1 cellular context compared by ENCODE assay signal in genomic region chr22:29633514-29634312, GRCh38.
TF ChIP-seq lines count a peak whose summit lies in the region.

No MANE protein-coding gene starts in this region.

TF ChIP-seq in endothelial cell of umbilical vein, 7 proteins besides CTCF, POLR2A, EP300 and RAD21:
- TF ChIP-seq FOS (IDR thresholded peaks at IDR 0.05; ENCODE audit: borderline replicate concordance, insufficient read depth, low read length) (peak; percentile 93), POLR2AphosphoS5 (IDR thresholded peaks at IDR 0.05; ENCODE audit: insufficient read depth, low read depth, low read length) (peak; percentile 78), EZH2 (IDR thresholded peaks at IDR 0.05; ENCODE audit: borderline replicate concordance, low read depth, low read length, severe bottlenecking) (no peak), MAX (IDR thresholded peaks at IDR 0.05; ENCODE audit: insufficient read depth, insufficient read length) (no peak), GATA2 (IDR thresholded peaks at IDR 0.05; ENCODE audit: insufficient read depth, insufficient read length, low read depth, low read length) (peak; percentile 65), MYC (IDR thresholded peaks at IDR 0.05; ENCODE audit: low read depth, low read length) (no peak), JUN (IDR thresholded peaks at IDR 0.05; ENCODE audit: borderline replicate concordance, insufficient read depth, insufficient read length, low read depth) (peak; percentile 58)
